9 cellular contexts compared by ENCODE assay signal in genomic region chr14:77709412-77709811, GRCh38. TPM values are rescaled to one million over a fixed set of nuclear protein-coding genes. Genes with fewer than 3 reads are reported as not detected.
DNase-seq lines count a peak whose midpoint lies in the region; ATAC-seq, FAIRE-seq and TF ChIP-seq lines count a peak whose summit lies in the region.
"Had no signal": no experiment of that assay in that cellular context is flagged by ENCODE, and none has a peak within 500 bp of the region (broad histone marks: within the 10 kb centered on the region; RNA-seq: fewer than 3 reads in every experiment).

No MANE protein-coding gene starts in this region.

- no peaks in the 10 kb centered on the region for H3K27me3 ChIP-seq in OCI-LY1 (ENCODE audit: insufficient read depth, low read length)
- no peaks in the 10 kb centered on the region for H3K27me3 ChIP-seq in endothelial cell of umbilical vein (ENCODE audit: control insufficient read depth in 2 of 2, insufficient read depth in 2 of 2, low read length in 2 of 2)
- no peaks in the 10 kb centered on the region for H3K27me3 ChIP-seq in parathyroid adenoma (ENCODE audit: control insufficient read depth, insufficient read depth, low read length)

- BruUV-seq in endothelial cell of umbilical vein (replicated peaks; lab: Mats Ljungman, UMichigan): no TSS peak

- CTCF ChIA-PET in endothelial cell of umbilical vein (lab: Charles Lee): no interaction called here

- H3K4me2 ChIP-seq in OCI-LY1 (ENCODE audit: low read length): peak overlapping the region; percentile 75
- H3K4me2 ChIP-seq in endothelial cell of umbilical vein (ENCODE audit: insufficient read depth, low read length): peak overlapping the region; percentile 76
- peak overlapping the region; percentile 86 for H3K4me2 ChIP-seq in parathyroid adenoma (ENCODE audit: low read length)

- H3K9me1 ChIP-seq in endothelial cell of umbilical vein (replicated peaks; ENCODE audit: control insufficient read depth, extremely low read depth, insufficient read depth, low read length): no peaks in the 10 kb centered on the region

- TF ChIP-seq POLR2A in endothelial cell of umbilical vein (IDR thresholded peaks at IDR 0.05; ENCODE audit: low read depth, low read length): no peak

- H2AFZ ChIP-seq in OCI-LY1 (ENCODE audit: low read length) (no peak overlapping the region), endothelial cell of umbilical vein (ENCODE audit: low read depth, low read length) (no peak overlapping the region), parathyroid adenoma (no peak overlapping the region)

- H3K36me3 ChIP-seq in OCI-LY1 (ENCODE audit: insufficient read depth, low read length) (peaks cover 49% of the 10 kb centered on the region), endothelial cell of umbilical vein (ENCODE audit: control insufficient read depth in 2 of 2, extremely low read depth in 1 of 2, insufficient read depth in 2 of 2, low read length in 2 of 2) (peaks cover 15 to 16% of the 10 kb centered on the region in 2 experiments), parathyroid adenoma (ENCODE audit: control insufficient read depth, insufficient read depth, low read length) (no peaks in the 10 kb centered on the region)

- H3K79me2 ChIP-seq in OCI-LY1 (ENCODE audit: insufficient read depth, low read length) (peaks cover 53% of the 10 kb centered on the region), endothelial cell of umbilical vein (ENCODE audit: control insufficient read depth, insufficient read depth, low read length) (peaks cover 59% of the 10 kb centered on the region), parathyroid adenoma (peaks cover 49% of the 10 kb centered on the region)

- no peak for ATAC-seq in HG03139 (IDR thresholded peaks at IDR 0.05; ENCODE audit: unreplicated experiment)

- intact Hi-C loops in endothelial cell of umbilical vein (cut with micrococcal nuclease): loop anchor here (2.0 to 10.0 kb wide), 2 partner anchors 51 to 155 kb away; partner anchors contain the start of gene SNW1

- TF ChIP-seq CTCF in GM12864 (IDR thresholded peaks at IDR 0.05; ENCODE audit: low read depth, low read length, missing control alignments) (no peak), OCI-LY1 (IDR thresholded peaks at IDR 0.05; ENCODE audit: low read length) (no peak), endothelial cell of umbilical vein (IDR thresholded peaks at IDR 0.05; ENCODE audit: extremely low read depth in 1 of 2, insufficient read depth in 1 of 2, low read depth in 1 of 2, low read length in 2 of 2) (no peak), parathyroid adenoma (IDR thresholded peaks at IDR 0.05) (no peak)

- H3K4me3 ChIP-seq in GM12864 (ENCODE audit: low read depth, low read length) (peak overlapping the region; percentile 60), OCI-LY1 (ENCODE audit: low read depth, low read length, poor library complexity, severe bottlenecking) (peak overlapping the region; percentile 100), endothelial cell of umbilical vein (replicated peaks in 1 of 3; ENCODE audit: insufficient read depth in 1 of 3, low read depth in 1 of 3, low read length in 3 of 3) (peak overlapping the region in 2 of 3 experiments; percentile 4 to 98), parathyroid adenoma (ENCODE audit: low read depth, low read length) (peak overlapping the region; percentile 97)

- H3K27ac ChIP-seq in OCI-LY1 (ENCODE audit: low read depth, low read length, poor library complexity, severe bottlenecking) (no peak overlapping the region), endothelial cell of umbilical vein (ENCODE audit: insufficient read depth, low read depth, low read length) (no peak overlapping the region), parathyroid adenoma (no peak overlapping the region)

- H3K9me3 ChIP-seq in OCI-LY1 (ENCODE audit: low read length): no peaks in the 10 kb centered on the region
- no peaks in the 10 kb centered on the region for H3K9me3 ChIP-seq in endothelial cell of umbilical vein (replicated peaks; ENCODE audit: control insufficient read depth, insufficient read depth, low read length)
- no peaks in the 10 kb centered on the region for H3K9me3 ChIP-seq in parathyroid adenoma (ENCODE audit: control insufficient read depth, low read length)

- peaks cover 32% of the 10 kb centered on the region for H3K4me1 ChIP-seq in OCI-LY1 (ENCODE audit: insufficient read depth, low read length, severe bottlenecking)
- H3K4me1 ChIP-seq in endothelial cell of umbilical vein (ENCODE audit: control insufficient read depth, extremely low read depth, insufficient read depth, low read length): peaks cover 21% of the 10 kb centered on the region
- peaks cover 12% of the 10 kb centered on the region for H3K4me1 ChIP-seq in parathyroid adenoma

- no peaks in the 10 kb centered on the region for H3F3A ChIP-seq in OCI-LY1 (ENCODE audit: insufficient read depth, low read length)

- no peaks in the 10 kb centered on the region for H3K9me2 ChIP-seq in OCI-LY1 (ENCODE audit: low read depth, low read length)

- FAIRE-seq in endothelial cell of umbilical vein (lab: Jason Lieb, UNC): no peak

- H4K20me1 ChIP-seq in OCI-LY1 (ENCODE audit: insufficient read depth, low read length): no peaks in the 10 kb centered on the region
- H4K20me1 ChIP-seq in endothelial cell of umbilical vein (replicated peaks; ENCODE audit: control insufficient read depth, extremely low read depth, insufficient read depth, low read length): no peaks in the 10 kb centered on the region

- dilution Hi-C loops in endothelial cell of umbilical vein (cut with MboI; ENCODE audit: extremely low pct_ligation_motif_present, low sequenced_read_pairs): no loop called here

- DNase-seq in GM12864 (ENCODE audit: low read depth): no peak
- DNase-seq in endothelial cell of umbilical vein (ENCODE audit: low read depth, low spot score): no peak
- DNase-seq in ecto neural progenitor cell (ENCODE audit: low spot score): no peak
- DNase-seq in kidney glomerular epithelial cell (lab: John Stamatoyannopoulos, UW): no peak
- no peak for DNase-seq in stimulated activated naive CD4-positive, alpha-beta T cell (lab: John Stamatoyannopoulos, UW)
- DNase-seq: T-helper 9 cell had no signal

- peak overlapping the region; percentile 95 for H3K9ac ChIP-seq in OCI-LY1 (ENCODE audit: low read length)
- no peak overlapping the region for H3K9ac ChIP-seq in endothelial cell of umbilical vein (replicated peaks; ENCODE audit: extremely low read depth, insufficient read depth, low read length)
- H3K9ac ChIP-seq in parathyroid adenoma: no peak overlapping the region

- POLR2A ChIA-PET in endothelial cell of umbilical vein (lab: Charles Lee): no interaction called here

TF ChIP-seq in endothelial cell of umbilical vein, 7 proteins besides CTCF, POLR2A, EP300 and RAD21:
- no peak for TF ChIP-seq POLR2AphosphoS5 (IDR thresholded peaks at IDR 0.05; ENCODE audit: insufficient read depth, low read depth, low read length)

RNA-seq across cellular contexts. Expression of gene SLIRP, which starts 1.5 kb away (rescaled TPM):
- 160 and 177 TPM in 2 replicates for total RNA-seq in endothelial cell of umbilical vein
- polyA plus RNA-seq in endothelial cell of umbilical vein: 92.8 and 144 TPM in 2 replicates
- polyA plus RNA-seq in endothelial cell of umbilical vein (2011; cell fraction: cytosol; rRNA removed): 166 and 294 TPM in 2 replicates
- 76.8 and 89.0 TPM in 2 replicates for polyA plus RNA-seq in endothelial cell of umbilical vein (2011; cell fraction: nucleus; rRNA removed)
- 212 and 382 TPM in 2 replicates for polyA plus RNA-seq in endothelial cell of umbilical vein (2012)
- 36.3 and 70.7 TPM in 2 replicates for polyA minus RNA-seq in endothelial cell of umbilical vein
- polyA minus RNA-seq in endothelial cell of umbilical vein (2011; cell fraction: cytosol; rRNA and poly(A)+ RNA removed): 34.2 TPM
- 10.2 and 13.5 TPM in 2 replicates for polyA minus RNA-seq in endothelial cell of umbilical vein (2011; cell fraction: nucleus; rRNA and poly(A)+ RNA removed)

RNA-seq across cellular contexts. Expression of gene ALKBH1, which starts 1.6 kb away (rescaled TPM):
- total RNA-seq in endothelial cell of umbilical vein: 13.1 and 14.8 TPM in 2 replicates
- 10.1 and 10.2 TPM in 2 replicates for polyA plus RNA-seq in endothelial cell of umbilical vein
- polyA plus RNA-seq in endothelial cell of umbilical vein (2011; cell fraction: cytosol; rRNA removed): 10.0 and 10.3 TPM in 2 replicates
- polyA plus RNA-seq in endothelial cell of umbilical vein (2011; cell fraction: nucleus; rRNA removed): 8.9 and 10.6 TPM in 2 replicates
- polyA plus RNA-seq in endothelial cell of umbilical vein (2012): 8.8 and 9.0 TPM in 2 replicates
- polyA minus RNA-seq in endothelial cell of umbilical vein: 9.9 and 12.3 TPM in 2 replicates
- polyA minus RNA-seq in endothelial cell of umbilical vein (2011; cell fraction: cytosol; rRNA and poly(A)+ RNA removed): 12.0 TPM
- polyA minus RNA-seq in endothelial cell of umbilical vein (2011; cell fraction: nucleus; rRNA and poly(A)+ RNA removed): 6.0 and 8.5 TPM in 2 replicates

RNA-seq across cellular contexts. Expression of gene SNW1, which starts 51.5 kb away (rescaled TPM):
- 96.3 and 104 TPM in 2 replicates for total RNA-seq in endothelial cell of umbilical vein
- 9.5 and 14.3 TPM in 2 replicates for polyA plus RNA-seq in endothelial cell of umbilical vein
- 28.3 and 29.9 TPM in 2 replicates for polyA plus RNA-seq in endothelial cell of umbilical vein (2011; cell fraction: cytosol; rRNA removed)
- 37.8 and 44.6 TPM in 2 replicates for polyA plus RNA-seq in endothelial cell of umbilical vein (2011; cell fraction: nucleus; rRNA removed)
- polyA plus RNA-seq in endothelial cell of umbilical vein (2012): 58.6 and 84.1 TPM in 2 replicates
- 22.4 and 27.9 TPM in 2 replicates for polyA minus RNA-seq in endothelial cell of umbilical vein
- polyA minus RNA-seq in endothelial cell of umbilical vein (2011; cell fraction: cytosol; rRNA and poly(A)+ RNA removed): 32.7 TPM
- 10.9 and 14.0 TPM in 2 replicates for polyA minus RNA-seq in endothelial cell of umbilical vein (2011; cell fraction: nucleus; rRNA and poly(A)+ RNA removed)
